Comparison of ENCODE assay signal across 10 cellular contexts in the genomic region with DNA sequence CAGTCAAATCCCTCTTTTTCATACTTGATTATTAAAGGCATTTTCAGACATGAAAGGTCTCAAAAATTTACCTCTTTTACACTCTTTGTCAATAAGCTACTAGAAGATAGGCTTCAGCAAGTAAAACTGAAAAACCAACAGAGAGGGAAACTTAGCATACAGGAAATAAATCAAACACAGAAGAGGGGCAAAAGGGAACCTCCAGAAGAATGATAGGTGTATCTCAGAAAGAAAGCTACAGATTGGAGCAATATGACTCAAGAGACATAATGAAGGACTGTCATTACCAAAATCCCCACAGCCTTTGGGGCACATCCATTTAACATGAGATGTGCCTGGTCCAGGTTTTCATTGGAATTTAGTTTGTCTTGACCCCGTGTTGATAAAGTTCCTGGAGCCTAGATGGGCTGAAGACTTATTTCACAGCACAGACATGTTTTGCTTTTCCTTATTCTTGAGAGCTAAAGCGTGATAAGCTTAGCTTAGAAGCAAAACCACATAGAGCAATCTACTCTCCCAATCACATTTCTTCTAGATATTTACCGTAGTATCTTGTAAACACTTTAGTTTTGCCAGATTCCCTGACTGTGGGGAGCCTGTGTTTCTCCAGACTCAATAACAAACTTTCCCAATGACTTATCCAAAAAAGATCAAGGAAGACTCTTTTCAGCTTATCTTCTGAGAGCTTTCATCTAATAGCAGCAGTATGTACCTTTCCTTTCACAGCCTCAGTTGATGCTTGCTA. TPM values are rescaled to one million over a fixed set of nuclear protein-coding genes. Genes with fewer than 3 reads are reported as not detected.
DNase-seq lines count a peak whose midpoint lies in the region; ATAC-seq and TF ChIP-seq lines count a peak whose summit lies in the region.
"Had no signal": no experiment of that assay in that cellular context is flagged by ENCODE, and none has a peak within 500 bp of the region (broad histone marks: within the 10 kb centered on the region; RNA-seq: fewer than 3 reads in every experiment).

No MANE protein-coding gene starts in this region.

- intact Hi-C loops in CD4-positive, alpha-beta T cell (cut with DNase I, micrococcal nuclease) = no loop called here
- intact Hi-C loops in heart left ventricle (cut with DNase I) = loop anchor here in 1 of 10 donors (5.0 kb wide), 1 partner anchor 50 kb away; no protein-coding TSS in a partner anchor

- no peaks in the 10 kb centered on the region for H3K9me3 Mint-ChIP-seq in CD4-positive, alpha-beta T cell
- no peaks in the 10 kb centered on the region for H3K9me3 Mint-ChIP-seq in activated naive CD8-positive, alpha-beta T cell (ENCODE audit: low read depth)

- TF ChIP-seq CTCF in CD4-positive, alpha-beta T cell (IDR thresholded peaks at IDR 0.05) = no peak
- TF ChIP-seq CTCF in heart left ventricle (IDR thresholded peaks at IDR 0.05) = no peak

- peaks cover 0 to 37% (median 14%) of the 10 kb centered on the region in 9 donors for H3K36me3 ChIP-seq in heart left ventricle

- CTCF ChIA-PET in CD4-positive, alpha-beta T cell (lab: Charles Lee) = interaction anchor here (1.1 kb wide), 1 partner anchor 204 kb away, joined by 3 read pairs; no protein-coding TSS in a partner anchor

- no peak for ATAC-seq in CD4-positive, alpha-beta T cell (ENCODE audit: poor library complexity)
- ATAC-seq in GM19455 (IDR thresholded peaks at IDR 0.05; ENCODE audit: unreplicated experiment) (peak; percentile 83), HG03095 (IDR thresholded peaks at IDR 0.05; ENCODE audit: unreplicated experiment) (peak; percentile 82), heart left ventricle (no peak)

- no peak overlapping the region for H3K4me3 Mint-ChIP-seq in CD4-positive, alpha-beta T cell
- peak overlapping the region; percentile 38 for H3K4me3 Mint-ChIP-seq in activated naive CD8-positive, alpha-beta T cell

- H3K27ac ChIP-seq in CD4-positive, alpha-beta T cell (ENCODE audit: low read depth, low read length) = no peak overlapping the region
- H3K27ac ChIP-seq in heart left ventricle = peak overlapping the region in 1 of 12 donors; percentile 43
- H3K27ac ChIP-seq: sigmoid colon had no signal

- POLR2A ChIA-PET in CD4-positive, alpha-beta T cell (lab: Charles Lee) = no interaction called here

- no peak for TF ChIP-seq POLR2A in heart left ventricle (IDR thresholded peaks at IDR 0.05)

- H3K4me1 Mint-ChIP-seq in CD4-positive, alpha-beta T cell (ENCODE audit: low read depth) = peaks cover 25% of the 10 kb centered on the region
- peaks cover 40% of the 10 kb centered on the region for H3K4me1 Mint-ChIP-seq in activated naive CD8-positive, alpha-beta T cell (ENCODE audit: low read depth)

- no peak overlapping the region for H3K4me3 ChIP-seq in heart left ventricle
- H3K4me3 ChIP-seq: sigmoid colon had no signal

- WGBS in heart left ventricle, 4 donors = 83 to 87% (median 86%) methylated on average over 3 of the region's 3 CpGs

- peak overlapping the region; percentile 19 for H3K27ac Mint-ChIP-seq in CD4-positive, alpha-beta T cell
- H3K27ac Mint-ChIP-seq in activated naive CD8-positive, alpha-beta T cell = peak overlapping the region; percentile 73

- peaks cover 0 to 20% (median 8%) of the 10 kb centered on the region in 12 donors for H3K4me1 ChIP-seq in heart left ventricle

- H3K9me3 ChIP-seq in CD4-positive, alpha-beta T cell (ENCODE audit: control insufficient read depth, low read length) = no peaks in the 10 kb centered on the region
- H3K9me3 ChIP-seq in heart left ventricle = no peaks in the 10 kb centered on the region
- H3K9me3 ChIP-seq: sigmoid colon had no signal

- DNase-seq in CD4-positive, alpha-beta T cell = no peak
- DNase-seq in ecto neural progenitor cell (ENCODE audit: low spot score) (no peak), medulla oblongata (ENCODE audit: extremely low spot score) (no peak), SIG-M5 treated with dmso at 0.1 percent for 504 hours (lab: John Stamatoyannopoulos, UW; ENCODE audit: unreplicated experiment) (no peak), heart left ventricle (no peak)
- DNase-seq: NCI-H1694, sigmoid colon had no signal

- H3K27me3 Mint-ChIP-seq in CD4-positive, alpha-beta T cell = no peaks in the 10 kb centered on the region
- H3K27me3 Mint-ChIP-seq in activated naive CD8-positive, alpha-beta T cell = no peaks in the 10 kb centered on the region

- H3K36me3 Mint-ChIP-seq in CD4-positive, alpha-beta T cell (ENCODE audit: low read depth) = peaks cover 29% of the 10 kb centered on the region
- H3K36me3 Mint-ChIP-seq in activated naive CD8-positive, alpha-beta T cell = peaks cover 16% of the 10 kb centered on the region

- no peaks in the 10 kb centered on the region for H3K27me3 ChIP-seq in CD4-positive, alpha-beta T cell (ENCODE audit: control insufficient read depth, insufficient read depth, low read length)
- H3K27me3 ChIP-seq in heart left ventricle = no peaks in the 10 kb centered on the region
- H3K27me3 ChIP-seq: sigmoid colon had no signal

RNA-seq across cellular contexts. Expression of gene LRRFIP2, which starts 11.7 kb away (rescaled TPM):
- total RNA-seq in CD4-positive, alpha-beta T cell = 10 to 100 TPM; 34.2 to 34.8 TPM
- total RNA-seq in heart left ventricle = 100 to 1,000 TPM in 7 of 9 donors, 10 to 100 TPM in 2; 85.5 to 161 (median 114) TPM
- 10 to 100 TPM; 67.7 to 94.4 TPM for polyA plus RNA-seq in heart left ventricle

Comparison
In these comparisons a context has a peak if more than half of its experiments do, and no peak if none do; other contexts are left out.
1. ATAC-seq: peak in GM19455 (single experiment) and HG03095 (single experiment); none in CD4-positive, alpha-beta T cell (single experiment) and heart left ventricle (0 of 4).